2 cellular contexts compared by ENCODE assay signal in the genomic region with DNA sequence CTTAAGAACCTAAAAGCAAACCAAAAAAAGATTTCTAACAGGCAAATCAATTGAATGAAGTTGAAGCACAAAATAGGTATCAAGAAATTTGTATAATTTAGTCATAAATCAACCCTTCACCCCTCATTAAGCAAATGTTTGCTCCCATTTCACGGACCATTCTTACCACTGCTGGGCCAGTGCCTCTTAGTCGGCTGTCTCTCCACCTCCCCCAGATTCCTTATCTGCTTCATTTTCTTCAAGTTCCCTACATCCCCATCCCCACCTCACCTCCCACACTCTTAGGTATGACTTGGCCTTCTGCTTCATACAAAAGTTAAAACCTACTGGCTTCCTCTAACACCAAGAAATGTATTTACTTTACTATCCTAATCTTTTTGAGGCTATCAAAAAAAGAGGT.
TF ChIP-seq lines count a peak whose summit lies in the region.

No MANE protein-coding gene starts in this region.

TF ChIP-seq in HEK293, 187 proteins besides CTCF, POLR2A, EP300 and RAD21:
- no peak for TF ChIP-seq ZNF843 (tag by site-specific recombination; IDR thresholded peaks at IDR 0.05)
- TF ChIP-seq ZBTB7A (tag by site-specific recombination; IDR thresholded peaks at IDR 0.05; ENCODE audit: low read depth): no peak
- TF ChIP-seq KLF7 (tag by site-specific recombination; IDR thresholded peaks at IDR 0.05; ENCODE audit: borderline replicate concordance): no peak
- peak; percentile 49 for TF ChIP-seq EGR2 (tag by site-specific recombination; IDR thresholded peaks at IDR 0.05; ENCODE audit: low read depth)
- no peak for TF ChIP-seq KLF17 (tag by site-specific recombination; IDR thresholded peaks at IDR 0.05)
- 0 out of 2 replicates have a peak, but pooled peaks have one; percentile 58 for TF ChIP-seq MZF1 (tag by site-specific recombination; IDR thresholded peaks at IDR 0.05; ENCODE audit: borderline replicate concordance)

TF ChIP-seq in K562, 482 proteins besides CTCF, POLR2A, EP300 and RAD21:
- TF ChIP-seq ZNF280A (IDR thresholded peaks at IDR 0.05; ENCODE audit: low read depth, partially characterized antibody) (peak; percentile 16), CBX3 (IDR thresholded peaks at IDR 0.05; ENCODE audit: borderline replicate concordance in 1 of 2, low read length in 2 of 2) (peak in 1 of 2 experiments; percentile 89; a peak in 1 of 3 replicates), CHAMP1 (IDR thresholded peaks at IDR 0.05) (0 out of 2 replicates have a peak, but pooled peaks have one; percentile 15), POLR2B (IDR thresholded peaks at IDR 0.05; ENCODE audit: low read depth, partially characterized antibody) (no peak), IRF2 (CRISPR knock-in tag; IDR thresholded peaks at IDR 0.05) (no peak), SP1 (CRISPR knock-in tag; IDR thresholded peaks at IDR 0.05) (no peak), KDM1A (IDR thresholded peaks at IDR 0.05) (peak; percentile 12 to 16; a peak in 1 of 4 replicates), CBX5 (IDR thresholded peaks at IDR 0.05; ENCODE audit: borderline replicate concordance, low read depth) (peak; percentile 42; the same call in 1 of the 2 replicates), TRIM24 (IDR thresholded peaks at IDR 0.05) (peak in 1 of 2 experiments; percentile 58; a peak in 2 of 4 replicates), TRIM28 (IDR thresholded peaks at IDR 0.05) (peak; percentile 81)
